1 cellular context compared by ENCODE assay signal in the genomic region with DNA sequence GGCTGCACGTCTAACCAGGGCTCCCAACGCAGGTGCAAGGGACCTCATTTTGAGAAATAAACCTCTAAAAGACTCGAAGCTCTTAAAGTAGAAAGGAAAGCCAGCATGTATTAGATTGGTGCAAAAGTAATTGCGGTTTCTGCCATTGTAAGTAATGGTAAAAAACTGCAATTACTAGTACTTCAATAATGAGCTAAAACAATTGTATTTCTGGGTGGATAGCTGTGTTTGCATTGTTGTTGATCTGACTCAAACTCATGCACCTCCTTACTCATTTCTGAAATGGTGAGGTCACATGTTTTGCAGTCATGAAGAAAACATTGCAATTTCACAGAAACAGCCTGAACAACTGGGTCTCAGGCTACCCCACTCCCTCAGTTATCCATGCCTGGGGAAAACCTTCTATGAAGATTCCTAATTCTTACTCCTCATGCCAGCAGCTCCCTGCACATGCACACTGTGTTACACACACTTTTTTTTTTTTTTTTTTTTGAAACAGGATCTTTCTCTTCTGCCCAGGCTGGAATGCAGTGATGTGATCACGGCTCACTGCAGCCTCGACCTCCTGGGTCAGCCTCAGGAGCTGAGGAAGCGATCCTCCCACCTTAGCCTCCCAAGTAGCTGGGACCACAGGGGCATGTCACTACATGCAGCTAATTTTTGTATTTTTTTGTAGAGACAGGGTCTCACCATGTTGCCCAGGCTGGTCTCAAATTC.
TF ChIP-seq lines count a peak whose summit lies in the region.

No MANE protein-coding gene starts in this region.

TF ChIP-seq in endothelial cell of umbilical vein, 7 proteins besides CTCF, POLR2A, EP300 and RAD21:
- TF ChIP-seq GATA2 (IDR thresholded peaks at IDR 0.05; ENCODE audit: insufficient read depth, insufficient read length, low read depth, low read length) (no peak), FOS (IDR thresholded peaks at IDR 0.05; ENCODE audit: borderline replicate concordance, insufficient read depth, low read length) (peak; percentile 12)
